ENCODE assay signal across 21 cellular contexts in genomic region chr4:3870567-3870962, GRCh38.
DNase-seq lines count a peak whose midpoint lies in the region; ATAC-seq and TF ChIP-seq lines count a peak whose summit lies in the region.
"Had no signal": no experiment of that assay in that cellular context is flagged by ENCODE, and none has a peak within 500 bp of the region (broad histone marks: within the 10 kb centered on the region; RNA-seq: fewer than 3 reads in every experiment).

No MANE protein-coding gene starts in this region.

- H3K36me3 Mint-ChIP-seq in WTC11 (peaks cover 7% of the 10 kb centered on the region), memory B cell (peaks cover 1% of the 10 kb centered on the region)

- CTCF ChIA-PET in WTC11 (lab: Charles Lee): interaction anchor here (0.6 to 3.3 kb wide), 4 partner anchors 10 to 78 kb away, joined by 3 to 26 read pairs (median 6); no protein-coding TSS in a partner anchor

- ATAC-seq in WTC11: no peak
- ATAC-seq in memory B cell (ENCODE audit: low read depth): no peak
- ATAC-seq: Panc1 had no signal

- peaks cover 13% of the 10 kb centered on the region for H3K9me3 Mint-ChIP-seq in WTC11
- H3K9me3 Mint-ChIP-seq in memory B cell: no peaks in the 10 kb centered on the region

- H3K36me3 ChIP-seq in spleen: no peaks in the 10 kb centered on the region
- H3K36me3 ChIP-seq in esophagus squamous epithelium: no peaks in the 10 kb centered on the region
- H3K36me3 ChIP-seq: right atrium auricular region, stomach, transverse colon had no signal

- peaks cover 0 to 98% (median 41%) of the 10 kb centered on the region in 7 donors for H3K27me3 ChIP-seq in spleen (replicated peaks in 1 of 7)
- peaks cover 0 to 98% (median 12%) of the 10 kb centered on the region in 4 donors for H3K27me3 ChIP-seq in esophagus squamous epithelium

- H3K4me1 Mint-ChIP-seq in WTC11 (peaks cover 25% of the 10 kb centered on the region), memory B cell (peaks cover 7% of the 10 kb centered on the region)

- H3K4me3 Mint-ChIP-seq in WTC11: peak overlapping the region; percentile 71
- H3K4me3 Mint-ChIP-seq in memory B cell: peak overlapping the region; percentile 54

- WGBS in spleen, 5 donors: 82 to 87% (median 84%) methylated on average over 9 of the region's 9 CpGs
- WGBS in esophagus squamous epithelium, 2 donors: 61 to 89% methylated on average over 3 to 6 of the region's 9 CpGs

- POLR2A ChIA-PET in WTC11 (lab: Charles Lee): interaction anchor here (0.7 kb wide), 1 partner anchor 896 kb away, joined by 7 read pairs; no protein-coding TSS in a partner anchor

- no peak for TF ChIP-seq POLR2A in spleen (IDR thresholded peaks at IDR 0.05)
- no peak for TF ChIP-seq POLR2A in esophagus squamous epithelium (IDR thresholded peaks at IDR 0.05)

- H3K27me3 Mint-ChIP-seq in WTC11 (ENCODE audit: low read depth): peaks cover 34% of the 10 kb centered on the region
- H3K27me3 Mint-ChIP-seq in memory B cell: peaks cover 26% of the 10 kb centered on the region

- DNase-seq in activated effector memory CD4-positive, alpha-beta T cell treated with anti-CD3 and anti-CD28 coated beads, Interleukin-2, amount 50 U/mL, for 16 hours: peak; percentile 4
- no peak for DNase-seq in activated effector memory CD4-positive, alpha-beta T cell treated with Interleukin-2 at 50 U/mL for 16 hours
- DNase-seq in WTC11 (ENCODE audit: low spot score) (no peak), memory B cell (ENCODE audit: low spot score in 2 of 2) (no peak), spleen (peak; percentile 49), esophagus squamous epithelium (lab: John Stamatoyannopoulos, UW) (no peak), NCI-H1694 (lab: John Stamatoyannopoulos, UW) (no peak)
- DNase-seq in NK-92 treated with Interleukin-12 subunit alpha and Interleukin-12 subunit beta, amount 100 ng/mL, for 24 hours (lab: John Stamatoyannopoulos, UW): no peak
- DNase-seq: activated CD4-positive, alpha-beta T cell treated with anti-CD3 and anti-CD28 coated beads, Interleukin-2, amount 50 U/mL, for 4 hours; DND-41; immature natural killer cell; NCI-H1092 treated with DMSO at 0.1 percent for 48 hours; NCI-H2081 treated with DMSO at 0.1 percent for 48 hours; stimulated activated CD4-positive, alpha-beta T cell treated with anti-CD3 and anti-CD28 coated beads, Interleukin-12 subunit alpha, Interleukin-12 subunit beta, amount 100 ng/mL, for 4 hours; stimulated activated CD4-positive, alpha-beta T cell treated with anti-CD3 and anti-CD28 coated beads, Interleukin-4, amount 100 ng/mL, for 4 hours; stomach; transverse colon had no signal

- intact Hi-C loops in spleen (cut with DNase I; ENCODE audit: low total_unique reads) (no loop called here), esophagus squamous epithelium (cut with DNase I) (no loop called here)

- no peak for TF ChIP-seq CTCF in WTC11 (IDR thresholded peaks at IDR 0.05)
- TF ChIP-seq CTCF in spleen (IDR thresholded peaks at IDR 0.05 in 8 of 11, conservative IDR thresholded peaks at IDR 0.05 in 3 of 11): no peak
- TF ChIP-seq CTCF in esophagus squamous epithelium (IDR thresholded peaks at IDR 0.05): no peak

- H3K4me3 ChIP-seq in spleen (no peak overlapping the region), esophagus squamous epithelium (no peak overlapping the region)
- H3K4me3 ChIP-seq: right atrium auricular region, transverse colon had no signal

- peaks cover 0 to 22% (median 11%) of the 10 kb centered on the region in 6 donors for H3K4me1 ChIP-seq in spleen
- peaks cover 0 to 13% (median 0%) of the 10 kb centered on the region in 3 donors for H3K4me1 ChIP-seq in esophagus squamous epithelium
- H3K4me1 ChIP-seq: transverse colon had no signal

- H3K9me3 ChIP-seq in spleen: peaks cover 0 to 4% (median 0%) of the 10 kb centered on the region in 8 donors
- H3K9me3 ChIP-seq in esophagus squamous epithelium: no peaks in the 10 kb centered on the region
- H3K9me3 ChIP-seq: right atrium auricular region, stomach, transverse colon had no signal

- no peak overlapping the region for H3K27ac ChIP-seq in spleen
- H3K27ac ChIP-seq in esophagus squamous epithelium: no peak overlapping the region
- H3K27ac ChIP-seq: HL-60, right atrium auricular region, stomach, transverse colon, VCaP had no signal

- H3K27ac Mint-ChIP-seq in WTC11: no peak overlapping the region
- no peak overlapping the region for H3K27ac Mint-ChIP-seq in memory B cell
- H3K27ac Mint-ChIP-seq: immature natural killer cell had no signal

TF ChIP-seq in WTC11, 78 proteins besides CTCF, POLR2A, EP300 and RAD21:
- TF ChIP-seq HMGA2 (CRISPR knock-in tag; IDR thresholded peaks at IDR 0.05) (no peak), ZNF317 (CRISPR knock-in tag; IDR thresholded peaks at IDR 0.05; ENCODE audit: borderline replicate concordance, low read depth) (no peak), IRF2 (CRISPR knock-in tag; IDR thresholded peaks at IDR 0.05; ENCODE audit: borderline replicate concordance, low read depth) (no peak), ESRRA (CRISPR knock-in tag; IDR thresholded peaks at IDR 0.05; ENCODE audit: borderline replicate concordance) (no peak), ATF2 (CRISPR knock-in tag; IDR thresholded peaks at IDR 0.05; ENCODE audit: borderline replicate concordance, low read depth) (no peak), SMAD3 (CRISPR knock-in tag; IDR thresholded peaks at IDR 0.05; ENCODE audit: borderline replicate concordance) (no peak)
TF ChIP-seq in WTC11: peak in this region for 0.

Comparison
In these comparisons a context has a peak if more than half of its experiments do, and no peak if none do; other contexts are left out.
1. DNase-seq: peak in activated effector memory CD4-positive, alpha-beta T cell treated with anti-CD3 and anti-CD28 coated beads, Interleukin-2, amount 50 U/mL, for 16 hours (single experiment) and spleen (single experiment); none in activated effector memory CD4-positive, alpha-beta T cell treated with Interleukin-2 at 50 U/mL for 16 hours (single experiment), WTC11 (single experiment), memory B cell (0 of 2), esophagus squamous epithelium (single experiment), NK-92 treated with Interleukin-12 subunit alpha and Interleukin-12 subunit beta, amount 100 ng/mL, for 24 hours (single experiment) and NCI-H1694 (single experiment).